9 cellular contexts compared by ENCODE assay signal in the genomic region with DNA sequence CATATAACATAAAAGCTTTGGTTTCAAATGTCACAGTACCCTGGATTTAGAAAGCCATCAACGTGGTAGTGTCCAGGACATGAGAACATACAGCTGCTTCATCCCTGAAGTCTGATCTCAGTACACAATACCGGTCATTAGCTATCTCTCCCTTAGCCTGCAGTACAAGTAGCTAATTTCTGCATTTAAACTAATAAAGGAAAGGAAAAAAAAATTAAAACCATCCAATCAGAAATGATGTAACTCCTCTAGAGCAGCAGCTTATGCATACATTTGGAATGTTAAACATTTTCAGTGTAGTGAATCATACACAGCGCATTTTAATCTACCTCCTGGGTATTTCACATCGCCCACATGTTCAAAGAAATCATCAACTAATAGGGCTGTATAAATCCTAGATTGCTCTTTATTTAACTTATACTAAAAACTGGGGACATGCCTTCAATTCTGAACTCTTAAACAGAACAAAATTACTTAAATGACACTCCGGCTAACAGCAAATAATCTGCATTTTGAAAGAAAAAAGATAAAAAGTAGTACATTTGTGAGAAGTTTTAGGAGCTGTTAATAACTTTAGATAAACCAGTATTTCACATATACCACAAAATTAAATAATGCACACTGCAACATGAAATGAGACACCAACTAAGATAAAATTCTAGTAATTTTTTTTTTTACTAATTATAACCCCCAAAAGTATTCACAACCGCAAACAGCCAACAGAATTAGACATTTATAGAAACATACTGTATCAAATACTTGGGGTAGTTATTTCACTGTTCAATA. TPM values are rescaled to one million over a fixed set of nuclear protein-coding genes. Genes with fewer than 3 reads are reported as not detected.
DNase-seq lines count a peak whose midpoint lies in the region; ATAC-seq, FAIRE-seq and TF ChIP-seq lines count a peak whose summit lies in the region.
"Had no signal": no experiment of that assay in that cellular context is flagged by ENCODE, and none has a peak within 500 bp of the region (broad histone marks: within the 10 kb centered on the region; RNA-seq: fewer than 3 reads in every experiment).

No MANE protein-coding gene starts in this region.

- H3K4me2 ChIP-seq in GM23248 (ENCODE audit: unreplicated experiment): peak overlapping the region; percentile 93
- peak overlapping the region; percentile 53 for H3K4me2 ChIP-seq in trophoblast cell (ENCODE audit: low read length)

- peaks cover 41% of the 10 kb centered on the region for H3K4me1 Mint-ChIP-seq in endothelial cell (ENCODE audit: unreplicated experiment)

- TF ChIP-seq CTCF in endothelial cell (IDR thresholded peaks at IDR 0.05; ENCODE audit: unreplicated experiment) (no peak), kidney (IDR thresholded peaks at IDR 0.05; ENCODE audit: borderline replicate concordance, extremely low read depth, insufficient read depth) (no peak)

- H3K4me1 ChIP-seq in GM23248 (ENCODE audit: insufficient read depth) (peaks cover 53% of the 10 kb centered on the region), trophoblast cell (ENCODE audit: control insufficient read depth in 1 of 2, insufficient read depth in 2 of 2, low read length in 2 of 2) (peaks cover under 1 to 2% of the 10 kb centered on the region in 2 experiments), kidney (ENCODE audit: control insufficient read depth in 1 of 2, insufficient read depth in 1 of 2, low read depth in 1 of 2, low read length in 2 of 2) (peaks cover 0 to 15% of the 10 kb centered on the region in 2 donors)

- peak overlapping the region; percentile 24 for H3K4ac ChIP-seq in trophoblast cell (ENCODE audit: low read depth, low read length)

- peak overlapping the region; percentile 86 for H3K27ac ChIP-seq in GM23248
- H3K27ac ChIP-seq in trophoblast cell (ENCODE audit: low read depth, low read length): no peak overlapping the region
- no peak overlapping the region for H3K27ac ChIP-seq in kidney (ENCODE audit: low read depth in 2 of 2, low read length in 2 of 2)

- H3K4me3 ChIP-seq in GM23248 (peak overlapping the region; percentile 95), trophoblast cell (ENCODE audit: low read depth, low read length) (no peak overlapping the region), kidney (ENCODE audit: low read length in 2 of 2) (peak overlapping the region in 1 of 2 donors; percentile 23)

- peak overlapping the region; percentile 24 for H3K27ac Mint-ChIP-seq in endothelial cell (ENCODE audit: unreplicated experiment)

- peaks cover 39% of the 10 kb centered on the region for H3F3A ChIP-seq in GM23248 (ENCODE audit: insufficient read depth)

- peak overlapping the region; percentile 11 for H3K4me3 Mint-ChIP-seq in endothelial cell (ENCODE audit: unreplicated experiment)

- in situ Hi-C loops in GM23248 (cut with MboI): no loop called here

- peak; percentile 91 for DNase-seq in GM23248
- DNase-seq in NOMO-1 treated with DMSO at 0.1 percent for 48 hours (lab: John Stamatoyannopoulos, UW; ENCODE audit: unreplicated experiment): peak; percentile 57
- no peak for DNase-seq in endothelial cell (ENCODE audit: low spot score)
- peak; percentile 34 to 82 for DNase-seq in trophoblast cell
- no peak for DNase-seq in left ventricle myocardium superior
- no peak for DNase-seq in kidney
- DNase-seq in islet precursor cell: no peak
- no peak for DNase-seq in activated naive CD4-positive, alpha-beta T cell treated with Interleukin-2 at 50 U/mL for 16 hours
- DNase-seq: NCI-H524 treated with DMSO at 0.1 percent for 48 hours had no signal

- no peak overlapping the region for H4K8ac ChIP-seq in trophoblast cell (ENCODE audit: low read depth, low read length)

- 17 to 18% methylated on average over 6 of the region's 6 CpGs for WGBS in GM23248 (ENCODE audit: low coverage in 1 of 2, low lambda C conversion rate in 2 of 2, missing lambda C conversion rate in 2 of 2), 2 experiments
- WGBS in trophoblast cell (ENCODE audit: extremely low coverage, insufficient coverage, insufficient read length): no CpG with 5 or more reads among the region's 6 CpGs

- intact Hi-C loops in left ventricle myocardium superior (cut with micrococcal nuclease): no loop called here
- intact Hi-C loops in kidney (cut with DNase I): no loop called here

- no peak overlapping the region for H4K91ac ChIP-seq in trophoblast cell (ENCODE audit: low read depth, low read length)

- peaks cover 8% of the 10 kb centered on the region for H3K27me3 Mint-ChIP-seq in endothelial cell (ENCODE audit: unreplicated experiment)

- H3K9me3 ChIP-seq in GM23248 (ENCODE audit: low read depth) (no peaks in the 10 kb centered on the region), trophoblast cell (ENCODE audit: insufficient read depth, low read depth, low read length) (no peaks in the 10 kb centered on the region), kidney (ENCODE audit: control insufficient read depth in 1 of 2, low read length in 2 of 2) (no peaks in the 10 kb centered on the region)

- no peaks in the 10 kb centered on the region for H3K36me3 ChIP-seq in GM23248 (ENCODE audit: low read depth)
- H3K36me3 ChIP-seq in trophoblast cell (ENCODE audit: control insufficient read depth in 1 of 2, insufficient read depth in 2 of 2, low read length in 2 of 2): peaks cover 0 to 1% of the 10 kb centered on the region in 2 experiments
- no peaks in the 10 kb centered on the region for H3K36me3 ChIP-seq in kidney (ENCODE audit: control insufficient read depth in 1 of 2, insufficient read depth in 2 of 2, low read length in 2 of 2)

- H2AK5ac ChIP-seq in trophoblast cell (ENCODE audit: low read length): no peak overlapping the region

- H3K14ac ChIP-seq in trophoblast cell (ENCODE audit: low read length): no peak overlapping the region

- peaks cover 28% of the 10 kb centered on the region for H3K79me1 ChIP-seq in trophoblast cell (ENCODE audit: low read length)

- H2BK120ac ChIP-seq in trophoblast cell (ENCODE audit: insufficient read depth, low read length, poor library complexity): no peak overlapping the region

- FAIRE-seq in kidney (lab: Jason Lieb, UNC): no peak

- H4K12ac ChIP-seq in trophoblast cell (ENCODE audit: low read depth, low read length): no peak overlapping the region

- peaks cover 90% of the 10 kb centered on the region for H3K79me2 ChIP-seq in GM23248 (ENCODE audit: insufficient read depth)
- peaks cover 27% of the 10 kb centered on the region for H3K79me2 ChIP-seq in trophoblast cell (ENCODE audit: control insufficient read depth, insufficient read depth, low read length, poor library complexity)

- H3K23ac ChIP-seq in trophoblast cell (ENCODE audit: low read length): no peak overlapping the region

- H3K18ac ChIP-seq in trophoblast cell (ENCODE audit: low read length): no peak overlapping the region

- no peaks in the 10 kb centered on the region for H3K9me2 ChIP-seq in GM23248 (ENCODE audit: insufficient read depth)

- H3K9ac ChIP-seq in GM23248: peak overlapping the region; percentile 98
- no peak overlapping the region for H3K9ac ChIP-seq in trophoblast cell (ENCODE audit: low read length)
- peak overlapping the region in 1 of 2 donors; percentile 15 for H3K9ac ChIP-seq in kidney (ENCODE audit: low read length in 2 of 2)

- H3K36me3 Mint-ChIP-seq in endothelial cell (ENCODE audit: low read depth, unreplicated experiment): peaks cover under 1% of the 10 kb centered on the region

- H3K27me3 ChIP-seq in GM23248 (replicated peaks; ENCODE audit: insufficient read depth) (no peaks in the 10 kb centered on the region), trophoblast cell (ENCODE audit: insufficient read depth, low read length) (no peaks in the 10 kb centered on the region)

- H3K9me3 Mint-ChIP-seq in endothelial cell (ENCODE audit: unreplicated experiment): no peaks in the 10 kb centered on the region

- no peak overlapping the region for H2BK12ac ChIP-seq in trophoblast cell (ENCODE audit: low read length)

- no peak for ATAC-seq in left ventricle myocardium superior

- H4K20me1 ChIP-seq in GM23248 (ENCODE audit: insufficient read depth): peaks cover 14% of the 10 kb centered on the region; the same call in 1 of the 2 replicates

- H2AFZ ChIP-seq in GM23248 (no peak overlapping the region), trophoblast cell (ENCODE audit: insufficient read depth, low read length, poor library complexity) (no peak overlapping the region)

- no peak overlapping the region for H2BK5ac ChIP-seq in trophoblast cell (ENCODE audit: low read depth, low read length, poor library complexity)

RNA-seq across cellular contexts. Expression of a gene that starts 3.7 kb away (rescaled TPM):
- 60.6 and 86.0 TPM in 2 replicates for total RNA-seq in GM23248 (2014; rRNA removed; shearing (Covaris generic))
- polyA plus RNA-seq in GM23248 (2016; fragmentation: Nextera tagmentation; extraction: Ambion mirVana) (62.5 and 64.2 TPM in 2 replicates), kidney (ENCODE audit: insufficient read depth, low read depth, low replicate concordance) (7.7 TPM)
- total RNA-seq in endothelial cell (ENCODE audit: unreplicated experiment) (165 TPM), left ventricle myocardium superior (16.7 TPM), kidney (26.9 TPM)
- polyA plus RNA-seq in trophoblast cell (2013): 136 TPM in 2 replicates

Comparison
In these comparisons a context has a peak if more than half of its experiments do, and no peak if none do; other contexts are left out.
1. DNase-seq: peak in GM23248 (single experiment), NOMO-1 treated with DMSO at 0.1 percent for 48 hours (single experiment) and trophoblast cell (2 of 2); none in endothelial cell (single experiment), left ventricle myocardium superior (single experiment), kidney (single experiment), islet precursor cell (single experiment) and activated naive CD4-positive, alpha-beta T cell treated with Interleukin-2 at 50 U/mL for 16 hours (single experiment).